Comparison of ENCODE assay signal across 15 cellular contexts in genomic region chr15:48005921-48006541, GRCh38.
DNase-seq lines count a peak whose midpoint lies in the region; ATAC-seq and TF ChIP-seq lines count a peak whose summit lies in the region.
"Had no signal": no experiment of that assay in that cellular context is flagged by ENCODE, and none has a peak within 500 bp of the region (broad histone marks: within the 10 kb centered on the region; RNA-seq: fewer than 3 reads in every experiment).

No MANE protein-coding gene starts in this region.

- no peaks in the 10 kb centered on the region for H3K27me3 Mint-ChIP-seq in glutamatergic neuron (ENCODE audit: unreplicated experiment)
- H3K27me3 Mint-ChIP-seq in osteocyte (ENCODE audit: unreplicated experiment): no peaks in the 10 kb centered on the region
- H3K27me3 Mint-ChIP-seq in natural killer cell treated with Interleukin-12 subunit alpha and Interleukin-12 subunit beta and Interleukin-15 and Interleukin-18, amount 100 ng/mL, for 72 hours: peaks cover 0 to 11% of the 10 kb centered on the region in 2 donors
- H3K27me3 Mint-ChIP-seq: central memory CD8-positive, alpha-beta T cell had no signal

- DNase-seq in Caki2 (ENCODE audit: low read depth) (peak; percentile 45), RWPE1 (ENCODE audit: low spot score) (peak; percentile 23), glutamatergic neuron (peak; percentile 27), osteocyte (ENCODE audit: extremely low spot score, unreplicated experiment) (no peak), activated T-cell treated with anti-CD3 and anti-CD28 coated beads for 4 hours (no peak), H4 (ENCODE audit: low spot score) (no peak)
- DNase-seq in natural killer cell treated with Interleukin-12 subunit alpha and Interleukin-12 subunit beta and Interleukin-15 and Interleukin-18, amount 100 ng/mL, for 72 hours (ENCODE audit: low spot score): no peak
- no peak for DNase-seq in activated effector memory CD4-positive, alpha-beta T cell treated with Interleukin-2 at 50 U/mL for 16 hours
- DNase-seq: AML-193, NCI-H1436 treated with DMSO at 0.1 percent for 48 hours had no signal

- H3K27ac Mint-ChIP-seq in glutamatergic neuron (ENCODE audit: unreplicated experiment) (no peak overlapping the region), osteocyte (ENCODE audit: unreplicated experiment) (peak overlapping the region; percentile 73)
- H3K27ac Mint-ChIP-seq in natural killer cell treated with Interleukin-12 subunit alpha and Interleukin-12 subunit beta and Interleukin-15 and Interleukin-18, amount 100 ng/mL, for 72 hours: no peak overlapping the region
- H3K27ac Mint-ChIP-seq: activated naive CD8-positive, alpha-beta T cell had no signal

- H3K4me1 Mint-ChIP-seq in glutamatergic neuron (ENCODE audit: low read depth, unreplicated experiment) (peaks cover 14% of the 10 kb centered on the region), osteocyte (ENCODE audit: unreplicated experiment) (peaks cover 19% of the 10 kb centered on the region)
- H3K4me1 Mint-ChIP-seq in natural killer cell treated with Interleukin-12 subunit alpha and Interleukin-12 subunit beta and Interleukin-15 and Interleukin-18, amount 100 ng/mL, for 72 hours (ENCODE audit: low read depth in 2 of 2): no peaks in the 10 kb centered on the region
- H3K4me1 Mint-ChIP-seq: central memory CD8-positive, alpha-beta T cell had no signal

- TF ChIP-seq CTCF in RWPE1 (conservative IDR thresholded peaks at IDR 0.05; ENCODE audit: low read depth) (no peak), glutamatergic neuron (IDR thresholded peaks at IDR 0.05; ENCODE audit: partially characterized antibody, unreplicated experiment) (no peak), osteocyte (IDR thresholded peaks at IDR 0.05) (no peak)

- in situ Hi-C loops in Caki2 (cut with HindIII; ENCODE audit: low pct_unique_long_range_greater_than_20kb, low sequenced_read_pairs): no loop called here

- H3K4me3 Mint-ChIP-seq in glutamatergic neuron (ENCODE audit: unreplicated experiment): peak overlapping the region; percentile 64
- no peak overlapping the region for H3K4me3 Mint-ChIP-seq in osteocyte (ENCODE audit: unreplicated experiment)
- no peak overlapping the region for H3K4me3 Mint-ChIP-seq in natural killer cell treated with Interleukin-12 subunit alpha and Interleukin-12 subunit beta and Interleukin-15 and Interleukin-18, amount 100 ng/mL, for 72 hours
- H3K4me3 Mint-ChIP-seq: activated naive CD8-positive, alpha-beta T cell; central memory CD8-positive, alpha-beta T cell had no signal

- CTCF ChIA-PET in RWPE1 (lab: Yijun Ruan, JAX): interaction anchor here (0.7 kb wide), 1 partner anchor 294 kb away, joined by 4 read pairs; no protein-coding TSS in a partner anchor

- H3K36me3 Mint-ChIP-seq in glutamatergic neuron (ENCODE audit: unreplicated experiment) (no peaks in the 10 kb centered on the region), osteocyte (ENCODE audit: unreplicated experiment) (no peaks in the 10 kb centered on the region)
- H3K36me3 Mint-ChIP-seq in natural killer cell treated with Interleukin-12 subunit alpha and Interleukin-12 subunit beta and Interleukin-15 and Interleukin-18, amount 100 ng/mL, for 72 hours: no peaks in the 10 kb centered on the region
- H3K36me3 Mint-ChIP-seq: activated naive CD8-positive, alpha-beta T cell had no signal

- H3K27ac ChIP-seq in RWPE1: no peak overlapping the region
- H3K27ac ChIP-seq: esophagus muscularis mucosa, neutrophil had no signal

- H3K9me3 Mint-ChIP-seq in glutamatergic neuron (ENCODE audit: unreplicated experiment) (peaks cover 1% of the 10 kb centered on the region), osteocyte (ENCODE audit: unreplicated experiment) (no peaks in the 10 kb centered on the region)
- H3K9me3 Mint-ChIP-seq in natural killer cell treated with Interleukin-12 subunit alpha and Interleukin-12 subunit beta and Interleukin-15 and Interleukin-18, amount 100 ng/mL, for 72 hours: no peaks in the 10 kb centered on the region
- H3K9me3 Mint-ChIP-seq: central memory CD8-positive, alpha-beta T cell had no signal

- POLR2A ChIA-PET in RWPE1 (lab: Yijun Ruan, JAX; ENCODE audit: low non-redundant PET): no interaction called here

- ATAC-seq in natural killer cell treated with Interleukin-12 subunit alpha and Interleukin-12 subunit beta and Interleukin-15 and Interleukin-18, amount 100 ng/mL, for 72 hours: no peak
- ATAC-seq: Right ventricle myocardium inferior had no signal

Comparison
In these comparisons a context has a peak if more than half of its experiments do, and no peak if none do; other contexts are left out.
1. DNase-seq: peak in Caki2 (single experiment), RWPE1 (single experiment) and glutamatergic neuron (single experiment); none in osteocyte (single experiment), natural killer cell treated with Interleukin-12 subunit alpha and Interleukin-12 subunit beta and Interleukin-15 and Interleukin-18, amount 100 ng/mL, for 72 hours (single experiment), activated T-cell treated with anti-CD3 and anti-CD28 coated beads for 4 hours (single experiment), H4 (single experiment) and activated effector memory CD4-positive, alpha-beta T cell treated with Interleukin-2 at 50 U/mL for 16 hours (single experiment).